8 cellular contexts compared by ENCODE assay signal in genomic region chr9:72592501-72593403, GRCh38.
DNase-seq lines count a peak whose midpoint lies in the region; ATAC-seq, FAIRE-seq and TF ChIP-seq lines count a peak whose summit lies in the region.

No MANE protein-coding gene starts in this region.

- H3K4me2 ChIP-seq in keratinocyte (ENCODE audit: control insufficient read depth, extremely low read depth, insufficient read depth, low read depth, low read length) = no peak overlapping the region

- no peaks in the 10 kb centered on the region for H3K4me1 ChIP-seq in keratinocyte (ENCODE audit: control insufficient read depth, extremely low read depth, insufficient read depth, low read length)
- H3K4me1 ChIP-seq in testis = peaks cover 6% of the 10 kb centered on the region

- TF ChIP-seq CTCF in keratinocyte (optimal IDR thresholded peaks at IDR 0.05 in 1 of 3, IDR thresholded peaks at IDR 0.05 in 1 of 3, conservative IDR thresholded peaks at IDR 0.05 in 1 of 3; ENCODE audit: extremely low read depth in 1 of 3, insufficient read depth in 2 of 3, low read length in 3 of 3) = peak; percentile 49 to 59 (median 59)
- TF ChIP-seq CTCF in testis (IDR thresholded peaks at IDR 0.05) = peak; percentile 94 to 97 (median 95)

- no peaks in the 10 kb centered on the region for H4K20me1 ChIP-seq in keratinocyte (ENCODE audit: control insufficient read depth, extremely low read depth, insufficient read depth, low read length)

- ATAC-seq in GM21576 (IDR thresholded peaks at IDR 0.05; ENCODE audit: unreplicated experiment) = peak; percentile 73

- H2AFZ ChIP-seq in keratinocyte (ENCODE audit: control insufficient read depth, low read length) = no peak overlapping the region

- H3K36me3 ChIP-seq in keratinocyte (ENCODE audit: control insufficient read depth in 2 of 2, extremely low read depth in 1 of 2, insufficient read depth in 2 of 2, low read length in 2 of 2) (no peaks in the 10 kb centered on the region), testis (ENCODE audit: low read depth, missing control alignments) (no peaks in the 10 kb centered on the region)

- H3K79me2 ChIP-seq in keratinocyte (ENCODE audit: control insufficient read depth, insufficient read depth, low read length) = no peaks in the 10 kb centered on the region

- H3K9me3 ChIP-seq in keratinocyte (ENCODE audit: control insufficient read depth, low read depth, low read length) = no peaks in the 10 kb centered on the region
- no peaks in the 10 kb centered on the region for H3K9me3 ChIP-seq in testis

- peak; percentile 14 for DNase-seq in activated T-cell treated with anti-CD3 and anti-CD28 coated beads for 4 hours
- DNase-seq in activated T-cell treated with anti-CD3 and anti-CD28 coated beads, Interleukin-2, amount 50 U/mL, for 1 hour = no peak
- peak; percentile 29 for DNase-seq in KG1 (lab: John Stamatoyannopoulos, UW)
- DNase-seq in OCI-M1 (lab: John Stamatoyannopoulos, UW) = peak; percentile 83
- DNase-seq in central memory CD4-positive, alpha-beta T cell = peak; percentile 45
- DNase-seq in keratinocyte (ENCODE audit: low read depth, low spot score) = peak; percentile 25
- no peak for DNase-seq in testis

- H3K4me3 ChIP-seq in keratinocyte (ENCODE audit: control insufficient read depth in 2 of 3, extremely low read depth in 1 of 3, insufficient read depth in 2 of 3, low read depth in 1 of 3, low read length in 3 of 3) (no peak overlapping the region), testis (no peak overlapping the region)

- intact Hi-C loops in testis (cut with DNase I; ENCODE audit: low total_unique reads) = loop anchor here (10.0 kb wide), 1 partner anchor 298 kb away; no protein-coding TSS in a partner anchor

- 61% methylated on average over 5 of the region's 5 CpGs for WGBS in testis, 2 donors

- no peaks in the 10 kb centered on the region for H3K9me1 ChIP-seq in keratinocyte (ENCODE audit: control insufficient read depth, extremely low read depth, insufficient read depth, low read length)

- peak; percentile 67 for FAIRE-seq in keratinocyte (lab: Jason Lieb, UNC)

- H3K27ac ChIP-seq in keratinocyte (ENCODE audit: control insufficient read depth, insufficient read depth, low read length) (no peak overlapping the region), testis (peak overlapping the region; percentile 22 to 38)

- H3K9ac ChIP-seq in keratinocyte (ENCODE audit: control insufficient read depth, extremely low read depth, insufficient read depth, low read length) = no peak overlapping the region

- H3K27me3 ChIP-seq in keratinocyte (ENCODE audit: control insufficient read depth, extremely low read depth, insufficient read depth, low read length) (no peaks in the 10 kb centered on the region), testis (no peaks in the 10 kb centered on the region)

- dilution Hi-C loops in keratinocyte (cut with MboI; ENCODE audit: extremely low pct_ligation_motif_present, low sequenced_read_pairs) = loop anchor here (25.0 kb wide), 1 partner anchor 230 kb away; the partner anchor contains the start of gene ZFAND5

- no peak for TF ChIP-seq POLR2A in testis (IDR thresholded peaks at IDR 0.05)

Comparison
In these comparisons a context has a peak if more than half of its experiments do, and no peak if none do; other contexts are left out.
1. DNase-seq: peak in activated T-cell treated with anti-CD3 and anti-CD28 coated beads for 4 hours (single experiment), KG1 (single experiment), OCI-M1 (single experiment), central memory CD4-positive, alpha-beta T cell (single experiment) and keratinocyte (single experiment); none in activated T-cell treated with anti-CD3 and anti-CD28 coated beads, Interleukin-2, amount 50 U/mL, for 1 hour (single experiment) and testis (single experiment).